ENCODE assay signal across 9 cellular contexts in genomic region chr1:84078824-84079167, GRCh38.
DNase-seq lines count a peak whose midpoint lies in the region; ATAC-seq and TF ChIP-seq lines count a peak whose summit lies in the region.
"Had no signal": no experiment of that assay in that cellular context is flagged by ENCODE, and none has a peak within 500 bp of the region (broad histone marks: within the 10 kb centered on the region; RNA-seq: fewer than 3 reads in every experiment).

No MANE protein-coding gene starts in this region.

- intact Hi-C loops in sigmoid colon (cut with DNase I): loop anchor here (5.0 to 10.0 kb wide), 3 partner anchors 224 to 526 kb away; partner anchors contain the start of gene SAMD13

- ATAC-seq in GM21619 (IDR thresholded peaks at IDR 0.05; ENCODE audit: unreplicated experiment): no peak

- H3K36me3 ChIP-seq in Peyer's patch: no peaks in the 10 kb centered on the region
- H3K36me3 ChIP-seq in sigmoid colon: no peaks in the 10 kb centered on the region

- H3K27me3 ChIP-seq in Peyer's patch: no peaks in the 10 kb centered on the region
- H3K27me3 ChIP-seq in sigmoid colon: no peaks in the 10 kb centered on the region

- H3K4me1 ChIP-seq in Peyer's patch (peaks cover 0 to 3% (median 0%) of the 10 kb centered on the region in 4 donors), sigmoid colon (peaks cover 0 to 22% (median 17%) of the 10 kb centered on the region in 4 donors)

- TF ChIP-seq CTCF in GM12865 (IDR thresholded peaks at IDR 0.05; ENCODE audit: insufficient read depth, low read depth, low read length, missing control alignments) (no peak), Peyer's patch (IDR thresholded peaks at IDR 0.05) (no peak), fibroblast of the aortic adventitia (IDR thresholded peaks at IDR 0.05; ENCODE audit: insufficient read depth, low read length) (no peak), sigmoid colon (IDR thresholded peaks at IDR 0.05) (no peak)

- no peak for DNase-seq in GM12865 (ENCODE audit: low read depth)
- no peak for DNase-seq in Peyer's patch
- DNase-seq in fibroblast of the aortic adventitia (ENCODE audit: low read depth): no peak
- DNase-seq in sigmoid colon: no peak
- DNase-seq in NCI-H1694 treated with DMSO at 0.1 percent for 48 hours (lab: John Stamatoyannopoulos, UW): no peak
- no peak for DNase-seq in OCI-M1 (lab: John Stamatoyannopoulos, UW)
- DNase-seq in stimulated activated CD4-positive, alpha-beta T cell treated with anti-CD3 and anti-CD28 coated beads, Interleukin-2, amount 100 ng/mL, for 48 hours: no peak

- TF ChIP-seq POLR2A in Peyer's patch (IDR thresholded peaks at IDR 0.05) (no peak), sigmoid colon (IDR thresholded peaks at IDR 0.05) (no peak)

- peak overlapping the region in 1 of 4 donors; percentile 82 for H3K27ac ChIP-seq in Peyer's patch
- H3K27ac ChIP-seq in sigmoid colon: peak overlapping the region; percentile 91 to 94 (median 93)
- H3K27ac ChIP-seq: HL-60 had no signal

- H3K4me3 ChIP-seq in GM12865 (ENCODE audit: low read depth, low read length): peak overlapping the region; percentile 77
- peak overlapping the region; percentile 74 to 90 (median 82) for H3K4me3 ChIP-seq in Peyer's patch
- H3K4me3 ChIP-seq in fibroblast of the aortic adventitia (ENCODE audit: low read depth, low read length): peak overlapping the region; percentile 82
- peak overlapping the region; percentile 76 to 97 (median 95) for H3K4me3 ChIP-seq in sigmoid colon

- no peak for TF ChIP-seq EP300 in sigmoid colon (IDR thresholded peaks at IDR 0.05)

- no peaks in the 10 kb centered on the region for H3K9me3 ChIP-seq in Peyer's patch
- H3K9me3 ChIP-seq in sigmoid colon: no peaks in the 10 kb centered on the region

- WGBS in sigmoid colon, 2 donors: 44 to 59% methylated on average over 6 of the region's 6 CpGs
